In genomic region chr6:142913036-142913510, GRCh38 we compare ENCODE assay signal across 8 cellular contexts. TPM values are rescaled to one million over a fixed set of nuclear protein-coding genes. Genes with fewer than 3 reads are reported as not detected.
DNase-seq lines count a peak whose midpoint lies in the region; ATAC-seq, FAIRE-seq and TF ChIP-seq lines count a peak whose summit lies in the region.

No MANE protein-coding gene starts in this region.

- TF ChIP-seq RAD21 in GM12878 (IDR thresholded peaks at IDR 0.05; ENCODE audit: insufficient read depth, low read depth, low read length), result 0 out of 2 replicates have a peak, but pooled peaks have one; percentile 1

- intact Hi-C loops in GM12878 (cut with micrococcal nuclease; ENCODE audit: unreplicated experiment) (loop anchor here (1.0 to 10.0 kb wide), 7 partner anchors 13 to 348 kb away; no protein-coding TSS in a partner anchor), A673 (cut with micrococcal nuclease; ENCODE audit: unreplicated experiment) (no loop called here)

- peak overlapping the region; percentile 44 for H3K4me2 ChIP-seq in GM12878 (ENCODE audit: control insufficient read depth, insufficient read depth)
- no peak overlapping the region for H3K4me2 ChIP-seq in smooth muscle cell

- peak overlapping the region; percentile 95 for H3K27ac ChIP-seq in GM12878 (ENCODE audit: control insufficient read depth, insufficient read depth)
- no peak overlapping the region for H3K27ac ChIP-seq in A673 (ENCODE audit: low read depth, low read length, poor library complexity, severe bottlenecking)
- H3K27ac ChIP-seq in smooth muscle cell (ENCODE audit: low read depth), result no peak overlapping the region

- ATAC-seq in GM18511 (IDR thresholded peaks at IDR 0.05; ENCODE audit: unreplicated experiment) (peak; percentile 75), GM21576 (IDR thresholded peaks at IDR 0.05; ENCODE audit: unreplicated experiment) (peak; percentile 63), HG03558 (IDR thresholded peaks at IDR 0.05; ENCODE audit: extremely low read depth, unreplicated experiment) (peak; percentile 58), GM12878 (peak; percentile 74)

- peak overlapping the region; percentile 27; the same call in 1 of the 2 replicates for H3K4me3 ChIP-seq in GM12878
- H3K4me3 ChIP-seq in A673 (ENCODE audit: low read depth, low read length, poor library complexity, severe bottlenecking), result no peak overlapping the region
- no peak overlapping the region for H3K4me3 ChIP-seq in smooth muscle cell

- H3K27me3 ChIP-seq in GM12878 (replicated peaks in 1 of 2; ENCODE audit: control insufficient read depth in 2 of 2, insufficient read depth in 2 of 2, low read length in 1 of 2), result no peaks in the 10 kb centered on the region
- no peaks in the 10 kb centered on the region for H3K27me3 ChIP-seq in A673 (replicated peaks; ENCODE audit: insufficient read depth, low read depth, low read length, poor library complexity)
- H3K27me3 ChIP-seq in smooth muscle cell (ENCODE audit: low read depth), result no peaks in the 10 kb centered on the region

- H3K36me3 ChIP-seq in GM12878 (ENCODE audit: control insufficient read depth in 2 of 2, insufficient read depth in 2 of 2, low read length in 1 of 2), result peaks cover 0 to 10% of the 10 kb centered on the region in 2 experiments; a peak in 2 of 4 replicates
- no peaks in the 10 kb centered on the region for H3K36me3 ChIP-seq in A673 (ENCODE audit: insufficient read depth, low read length, poor library complexity, severe bottlenecking)
- no peaks in the 10 kb centered on the region for H3K36me3 ChIP-seq in smooth muscle cell (ENCODE audit: low read depth)

- SMC1A ChIA-PET in GM12878 (lab: Charles Lee; ENCODE audit: uncharacterized antibody, unreplicated experiment), result interaction anchor here (0.7 to 11.4 kb wide), 22 partner anchors 10 to 1430 kb away, joined by 3 to 76 read pairs (median 4); no protein-coding TSS in a partner anchor

- H3F3A ChIP-seq in smooth muscle cell (ENCODE audit: low read depth), result no peaks in the 10 kb centered on the region

- H2AFZ ChIP-seq in GM12878 (ENCODE audit: control insufficient read depth, low read depth, low read length) (peak overlapping the region; percentile 35), smooth muscle cell (ENCODE audit: low read depth) (no peak overlapping the region)

- RAD21 ChIA-PET in GM12878 (lab: Charles Lee; ENCODE audit: unreplicated experiment), result interaction anchor here (0.6 to 4.5 kb wide), 20 partner anchors 10 to 1281 kb away, joined by 3 to 22 read pairs (median 4); no protein-coding TSS in a partner anchor

- H3K9me3 ChIP-seq in GM12878 (replicated peaks; ENCODE audit: control insufficient read depth, insufficient read depth, low read length) (no peaks in the 10 kb centered on the region), A673 (ENCODE audit: low read depth, low read length, poor library complexity, severe bottlenecking) (no peaks in the 10 kb centered on the region), smooth muscle cell (replicated peaks; ENCODE audit: low read depth) (no peaks in the 10 kb centered on the region)

- H3K9ac ChIP-seq in GM12878 (ENCODE audit: control insufficient read depth, insufficient read depth, low read length) (peak overlapping the region; percentile 58), smooth muscle cell (ENCODE audit: low read depth) (no peak overlapping the region)

- in situ Hi-C loops in GM12878 (cut with MboI), result no loop called here

- FAIRE-seq in GM12878 (lab: Jason Lieb, UNC), result no peak

- BruUV-seq in GM12878 (replicated peaks; lab: Mats Ljungman, UMichigan) (TSS peak; percentile 5), A673 (replicated peaks; lab: Mats Ljungman, UMichigan) (no TSS peak)

- TF ChIP-seq CTCF in GM12878 (IDR thresholded peaks at IDR 0.05 in 2 of 3, conservative IDR thresholded peaks at IDR 0.05 in 1 of 3; ENCODE audit: control insufficient read depth in 2 of 3, extremely low read depth in 1 of 3, insufficient read depth in 1 of 3, low read depth in 3 of 3, low read length in 3 of 3) (no peak), A673 (conservative IDR thresholded peaks at IDR 0.05; ENCODE audit: low read depth, low read length) (no peak), smooth muscle cell (IDR thresholded peaks at IDR 0.05; ENCODE audit: borderline replicate concordance, insufficient read depth, poor library complexity, severe bottlenecking) (no peak)

- CTCF ChIA-PET in GM12878 (lab: Yijun Ruan, JAX), result interaction anchor here (0.9 to 1.4 kb wide), 8 partner anchors 9 to 114 kb away, joined by 3 read pairs; no protein-coding TSS in a partner anchor
- CTCF ChIA-PET in A673 (lab: Charles Lee), result no interaction called here

- 0% methylated on average over 5 of the region's 5 CpGs for WGBS in GM12878 (ENCODE audit: insufficient coverage, insufficient replicate concordance, low lambda C conversion rate, missing lambda C conversion rate)
- WGBS in smooth muscle cell (ENCODE audit: low lambda C conversion rate), result 97% methylated on average over 5 of the region's 5 CpGs

- POLR2A ChIA-PET in GM12878 (lab: Charles Lee) (interaction anchor here (0.9 to 2.1 kb wide), 6 partner anchors 12 to 164 kb away, joined by 3 to 9 read pairs (median 3); no protein-coding TSS in a partner anchor), A673 (lab: Charles Lee; ENCODE audit: low non-redundant PET) (no interaction called here)

- no peak for TF ChIP-seq POLR2A in GM12878 (IDR thresholded peaks at IDR 0.05; ENCODE audit: low read depth, low read length)

- DNase-seq in GM12878 (ENCODE audit: low read depth, low spot score) (peak; percentile 92), A673 (ENCODE audit: low spot score) (no peak), smooth muscle cell (lab: John Stamatoyannopoulos, UW; ENCODE audit: unreplicated experiment) (no peak), NCI-H748 (lab: John Stamatoyannopoulos, UW; ENCODE audit: unreplicated experiment) (no peak), D341Med (ENCODE audit: low spot score) (no peak)

- H4K20me1 ChIP-seq in GM12878 (ENCODE audit: control insufficient read depth, insufficient read depth) (no peaks in the 10 kb centered on the region), smooth muscle cell (ENCODE audit: low read depth) (peaks cover 16% of the 10 kb centered on the region)

- H3K4me1 ChIP-seq in GM12878 (ENCODE audit: control insufficient read depth, insufficient read depth, low read length) (peaks cover 32% of the 10 kb centered on the region), A673 (ENCODE audit: insufficient read depth, low read length, poor library complexity, severe bottlenecking) (no peaks in the 10 kb centered on the region), smooth muscle cell (ENCODE audit: low read depth) (no peaks in the 10 kb centered on the region)

- H3K79me2 ChIP-seq in GM12878 (ENCODE audit: control insufficient read depth, insufficient read depth, low read length) (peaks cover 56% of the 10 kb centered on the region), smooth muscle cell (ENCODE audit: low read depth) (peaks cover 32% of the 10 kb centered on the region)

- TF ChIP-seq EP300 in GM12878 (IDR thresholded peaks at IDR 0.05; ENCODE audit: borderline replicate concordance in 1 of 2, control insufficient read depth in 1 of 2, low read depth in 2 of 2, low read length in 2 of 2), result peak in 1 of 2 experiments; percentile 71; a peak in 1 of 4 replicates

TF ChIP-seq in GM12878, 131 proteins besides CTCF, POLR2A, EP300 and RAD21 (continues in another document):
- TF ChIP-seq JUND (IDR thresholded peaks at IDR 0.05; ENCODE audit: low read depth, low read length), result peak; percentile 73; the same call in 1 of the 2 replicates
- TF ChIP-seq IRF4 (IDR thresholded peaks at IDR 0.05; ENCODE audit: low read depth, low read length), result peak; percentile 65; the same call in 1 of the 2 replicates
- TF ChIP-seq GABPA (IDR thresholded peaks at IDR 0.05; ENCODE audit: low read depth), result 0 out of 2 replicates have a peak, but pooled peaks have one; percentile 22
- peak; percentile 28 for TF ChIP-seq SP1 (IDR thresholded peaks at IDR 0.05; ENCODE audit: low read depth, low read length)
- TF ChIP-seq SMC3 (IDR thresholded peaks at IDR 0.05; ENCODE audit: borderline replicate concordance, low read length), result no peak; the same call in 1 of the 2 replicates
- TF ChIP-seq BCL11A (IDR thresholded peaks at IDR 0.05; ENCODE audit: low read depth, low read length), result peak; percentile 94
- peak; percentile 95 for TF ChIP-seq JUNB (IDR thresholded peaks at IDR 0.05)

RNA-seq across cellular contexts. Expression of gene HIVEP2, which starts 31.9 kb away (rescaled TPM):
- 139 and 140 TPM in 2 replicates for total RNA-seq in GM12878 (2013; cell fraction: nucleolus; rRNA removed)
- total RNA-seq in GM12878 (2014; rRNA removed) (11.6 and 14.7 TPM in 2 replicates), GM12878 (2014; rRNA removed; fragmentation: Illumina TruSeq; extraction: Trizol) (15.5 and 15.9 TPM in 2 replicates), GM12878 (2021) (15.7 and 18.2 TPM in 2 replicates), A673 (2021) (3.1 and 3.2 TPM in 2 replicates), smooth muscle cell (11.7 and 12.5 TPM in 2 replicates)
- 5.6 TPM for polyA plus RNA-seq in GM12878 (2011; ENCODE audit: low read depth)
- polyA plus RNA-seq in GM12878 (2011; rRNA removed) (13.2 and 14.4 TPM in 2 replicates), GM12878 (2014; fragmentation: Illumina TruSeq; extraction: Trizol) (13.6 and 16.5 TPM in 2 replicates), GM12878 (2014; fragmentation: Nextera tagmentation; extraction: Ambion mirVana) (1 to 10 TPM; 1.2 to 1.6 TPM), GM12878 (2014; rRNA removed) (8.8 TPM in 2 replicates), GM12878 (2016; fragmentation: Nextera tagmentation; extraction: Ambion mirVana) (1 to 10 TPM; 4.4 to 5.0 TPM), smooth muscle cell (3.2 and 4.9 TPM in 2 replicates)
- 13.0 and 14.7 TPM in 2 replicates for polyA plus RNA-seq in GM12878 (2011; cell fraction: cytosol; rRNA removed)
- polyA plus RNA-seq in GM12878 (2011; cell fraction: nucleus; rRNA removed), result 24.2 and 25.1 TPM in 2 replicates
- polyA plus RNA-seq in GM12878 (2012), result 6.4 and 10.4 TPM in 2 replicates
- 47.2 and 50.2 TPM in 2 replicates for polyA minus RNA-seq in GM12878 (2011; rRNA and poly(A)+ RNA removed)
- polyA minus RNA-seq in GM12878 (2011; cell fraction: cytosol; rRNA and poly(A)+ RNA removed), result 13.0 and 14.1 TPM in 2 replicates
- 22.6 and 29.6 TPM in 2 replicates for polyA minus RNA-seq in GM12878 (2011; cell fraction: nucleus; rRNA and poly(A)+ RNA removed)
